2 cellular contexts compared by ENCODE assay signal in genomic region chr11:35039076-35039475, GRCh38.
TF ChIP-seq lines count a peak whose summit lies in the region.

No MANE protein-coding gene starts in this region.

TF ChIP-seq in SK-N-SH, 30 proteins besides CTCF, POLR2A, EP300 and RAD21 (continued from another document):
- TF ChIP-seq, protein P1, sequence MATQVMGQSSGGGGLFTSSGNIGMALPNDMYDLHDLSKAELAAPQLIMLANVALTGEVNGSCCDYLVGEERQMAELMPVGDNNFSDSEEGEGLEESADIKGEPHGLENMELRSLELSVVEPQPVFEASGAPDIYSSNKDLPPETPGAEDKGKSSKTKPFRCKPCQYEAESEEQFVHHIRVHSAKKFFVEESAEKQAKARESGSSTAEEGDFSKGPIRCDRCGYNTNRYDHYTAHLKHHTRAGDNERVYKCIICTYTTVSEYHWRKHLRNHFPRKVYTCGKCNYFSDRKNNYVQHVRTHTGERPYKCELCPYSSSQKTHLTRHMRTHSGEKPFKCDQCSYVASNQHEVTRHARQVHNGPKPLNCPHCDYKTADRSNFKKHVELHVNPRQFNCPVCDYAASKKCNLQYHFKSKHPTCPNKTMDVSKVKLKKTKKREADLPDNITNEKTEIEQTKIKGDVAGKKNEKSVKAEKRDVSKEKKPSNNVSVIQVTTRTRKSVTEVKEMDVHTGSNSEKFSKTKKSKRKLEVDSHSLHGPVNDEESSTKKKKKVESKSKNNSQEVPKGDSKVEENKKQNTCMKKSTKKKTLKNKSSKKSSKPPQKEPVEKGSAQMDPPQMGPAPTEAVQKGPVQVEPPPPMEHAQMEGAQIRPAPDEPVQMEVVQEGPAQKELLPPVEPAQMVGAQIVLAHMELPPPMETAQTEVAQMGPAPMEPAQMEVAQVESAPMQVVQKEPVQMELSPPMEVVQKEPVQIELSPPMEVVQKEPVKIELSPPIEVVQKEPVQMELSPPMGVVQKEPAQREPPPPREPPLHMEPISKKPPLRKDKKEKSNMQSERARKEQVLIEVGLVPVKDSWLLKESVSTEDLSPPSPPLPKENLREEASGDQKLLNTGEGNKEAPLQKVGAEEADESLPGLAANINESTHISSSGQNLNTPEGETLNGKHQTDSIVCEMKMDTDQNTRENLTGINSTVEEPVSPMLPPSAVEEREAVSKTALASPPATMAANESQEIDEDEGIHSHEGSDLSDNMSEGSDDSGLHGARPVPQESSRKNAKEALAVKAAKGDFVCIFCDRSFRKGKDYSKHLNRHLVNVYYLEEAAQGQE (IDR thresholded peaks at IDR 0.05; ENCODE audit: low read depth, low read length) = no peak
- TF ChIP-seq RFX5 (IDR thresholded peaks at IDR 0.05; ENCODE audit: low read length) = no peak
- no peak for TF ChIP-seq MXI1 (IDR thresholded peaks at IDR 0.05; ENCODE audit: low read depth, low read length)
- no peak for TF ChIP-seq POLR2AphosphoS5 (IDR thresholded peaks at IDR 0.05; ENCODE audit: low read depth, low read length)
- TF ChIP-seq PBX3 (IDR thresholded peaks at IDR 0.05) = 0 out of 2 replicates have a peak, but pooled peaks have one; percentile 6

TF ChIP-seq in SK-N-SH treated with all-trans-retinoic acid at 6 μM for 48 hours, 23 proteins besides CTCF, POLR2A, EP300 and RAD21 (continued from another document):
- TF ChIP-seq CREB5 (CRISPR knock-in tag; IDR thresholded peaks at IDR 0.05; ENCODE audit: low read depth) (no peak), PATZ1 (CRISPR knock-in tag; IDR thresholded peaks at IDR 0.05; ENCODE audit: borderline replicate concordance) (no peak)
